In the genomic region with DNA sequence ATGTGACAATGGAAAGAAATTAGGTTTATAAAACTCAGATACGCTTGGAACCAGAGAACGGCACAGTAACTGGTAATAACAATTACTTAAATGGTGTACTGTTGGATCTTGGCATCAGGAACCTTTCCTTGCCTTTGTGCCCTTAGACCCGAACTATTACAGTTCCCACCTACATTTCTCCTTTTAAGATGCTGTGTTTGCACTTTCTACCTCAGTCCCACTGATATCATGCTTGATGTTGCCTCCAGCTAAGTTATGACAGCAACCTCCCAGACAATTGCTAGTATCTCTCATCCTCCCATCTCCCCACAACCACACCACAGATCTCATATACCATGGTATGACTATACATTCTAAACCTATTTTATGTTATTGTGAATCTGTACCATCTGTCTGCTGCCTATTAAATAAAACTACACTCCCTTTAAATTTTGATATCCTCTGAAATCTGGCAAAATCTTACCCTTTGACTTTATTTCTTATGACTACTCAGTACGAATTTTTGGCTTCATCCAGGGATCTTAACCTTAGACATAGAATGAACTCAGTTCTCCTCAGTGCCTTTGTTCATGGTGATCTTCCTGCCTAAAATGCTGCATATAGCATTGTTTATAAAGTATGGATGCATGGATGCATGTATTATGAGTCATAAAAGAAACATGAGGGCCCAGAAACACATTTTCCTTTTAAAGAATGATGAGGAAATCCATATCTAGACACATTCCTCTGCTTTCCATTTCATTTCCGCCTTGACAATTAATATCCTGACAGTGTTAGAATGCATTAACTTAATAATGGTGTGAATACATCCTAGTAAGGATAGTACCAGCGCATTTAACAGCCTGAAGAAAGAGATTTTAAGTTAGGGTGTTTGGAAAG, we compare ENCODE assay signal across 1 cellular context.
TF ChIP-seq lines count a peak whose summit lies in the region.

No MANE protein-coding gene starts in this region.

TF ChIP-seq in IMR-90, 13 proteins besides CTCF, POLR2A, EP300 and RAD21:
- TF ChIP-seq, protein P1, sequence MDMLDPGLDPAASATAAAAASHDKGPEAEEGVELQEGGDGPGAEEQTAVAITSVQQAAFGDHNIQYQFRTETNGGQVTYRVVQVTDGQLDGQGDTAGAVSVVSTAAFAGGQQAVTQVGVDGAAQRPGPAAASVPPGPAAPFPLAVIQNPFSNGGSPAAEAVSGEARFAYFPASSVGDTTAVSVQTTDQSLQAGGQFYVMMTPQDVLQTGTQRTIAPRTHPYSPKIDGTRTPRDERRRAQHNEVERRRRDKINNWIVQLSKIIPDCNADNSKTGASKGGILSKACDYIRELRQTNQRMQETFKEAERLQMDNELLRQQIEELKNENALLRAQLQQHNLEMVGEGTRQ (IDR thresholded peaks at IDR 0.05; ENCODE audit: low read depth, low read length), result no peak
- no peak for TF ChIP-seq BHLHE40 (IDR thresholded peaks at IDR 0.05; ENCODE audit: low read depth, low read length)
- TF ChIP-seq CHD1 (IDR thresholded peaks at IDR 0.05; ENCODE audit: low read depth, low read length), result no peak
- TF ChIP-seq MAFK (IDR thresholded peaks at IDR 0.05; ENCODE audit: low read depth, low read length), result peak; percentile 9; the same call in 1 of the 2 replicates
- peak; percentile 48; the same call in 1 of the 2 replicates for TF ChIP-seq CEBPB (IDR thresholded peaks at IDR 0.05; ENCODE audit: low read depth, low read length)
- no peak for TF ChIP-seq NFE2L2 (IDR thresholded peaks at IDR 0.05; ENCODE audit: low read depth, low read length)
- TF ChIP-seq SMC3 (IDR thresholded peaks at IDR 0.05; ENCODE audit: low read depth, low read length), result no peak
- peak; percentile 64 for TF ChIP-seq FOS (IDR thresholded peaks at IDR 0.05; ENCODE audit: low read depth, low read length)
- no peak for TF ChIP-seq MAZ (IDR thresholded peaks at IDR 0.05; ENCODE audit: borderline replicate concordance, low read depth, low read length)
- no peak for TF ChIP-seq ELK1 (IDR thresholded peaks at IDR 0.05; ENCODE audit: borderline replicate concordance, low read depth, low read length)
TF ChIP-seq in IMR-90: peak in this region for 3.
